In genomic region chr17:68457539-68458259, GRCh38 we compare ENCODE assay signal across 8 cellular contexts. TPM values are rescaled to one million over a fixed set of nuclear protein-coding genes. Genes with fewer than 3 reads are reported as not detected.
DNase-seq lines count a peak whose midpoint lies in the region; ATAC-seq lines count a peak whose summit lies in the region.

No MANE protein-coding gene starts in this region.

- peak overlapping the region; percentile 34 for H3K9ac ChIP-seq in NT2/D1 (ENCODE audit: insufficient read length, low read depth)

- H3K36me3 ChIP-seq in NT2/D1 (ENCODE audit: insufficient read depth, insufficient read length, low read length), result no peaks in the 10 kb centered on the region

- peak overlapping the region; percentile 23 for H3K4me3 ChIP-seq in NT2/D1 (ENCODE audit: insufficient read length, low read depth)

- no peaks in the 10 kb centered on the region for H3K9me3 ChIP-seq in NT2/D1 (ENCODE audit: insufficient read depth, low read length)

- H3K4me1 ChIP-seq in NT2/D1 (ENCODE audit: insufficient read depth, insufficient read length), result peaks cover 3% of the 10 kb centered on the region

- DNase-seq in Caki2 (ENCODE audit: low read depth) (peak; percentile 99), HUDEP-2 (lab: John Stamatoyannopoulos, UW; ENCODE audit: unreplicated experiment in 76 of 76) (peak in 75 of 76 experiments; percentile 64 to 99 (median 96)), NT2/D1 (ENCODE audit: low read depth, low spot score) (peak; percentile 94), activated T-cell treated with anti-CD3 and anti-CD28 coated beads for 1 hour (ENCODE audit: low read depth) (peak; percentile 96), epidermal melanocyte (ENCODE audit: insufficient read length, low spot score) (peak; percentile 83), middle frontal gyrus (ENCODE audit: extremely low spot score, low spot score) (peak; percentile 99)
- peak; percentile 96 for DNase-seq in stimulated activated CD8-positive, alpha-beta memory T cell treated with anti-CD3 and anti-CD28 coated beads, Interleukin-2, amount 100 ng/mL, for 1 hour (ENCODE audit: low read depth in 2 of 2)

- peaks cover 38% of the 10 kb centered on the region for H3K27me3 ChIP-seq in NT2/D1 (ENCODE audit: insufficient read depth, insufficient read length)

- ATAC-seq in GM21390 (IDR thresholded peaks at IDR 0.05; ENCODE audit: unreplicated experiment), result peak; percentile 66

- in situ Hi-C loops in Caki2 (cut with HindIII; ENCODE audit: low pct_unique_long_range_greater_than_20kb, low sequenced_read_pairs), result no loop called here

RNA-seq across cellular contexts. Expression of gene WIPI1, which starts 0.4 kb away (rescaled TPM):
- total RNA-seq in Caki2 (2014; rRNA removed; shearing (Covaris generic); ENCODE audit: low replicate concordance), result 29.7 and 33.6 TPM in 2 replicates

RNA-seq across cellular contexts. Expression of gene PRKAR1A, which starts 54.5 kb away (rescaled TPM):
- total RNA-seq in Caki2 (2014; rRNA removed; shearing (Covaris generic); ENCODE audit: low replicate concordance), result 127 and 161 TPM in 2 replicates

Comparison
In these comparisons a context has a peak if more than half of its experiments do, and no peak if none do; other contexts are left out.
1. Peak in every context shown above with its lines: DNase-seq, ATAC-seq and H3K4me3 ChIP-seq.